Comparison of ENCODE assay signal across 8 cellular contexts in the genomic region with DNA sequence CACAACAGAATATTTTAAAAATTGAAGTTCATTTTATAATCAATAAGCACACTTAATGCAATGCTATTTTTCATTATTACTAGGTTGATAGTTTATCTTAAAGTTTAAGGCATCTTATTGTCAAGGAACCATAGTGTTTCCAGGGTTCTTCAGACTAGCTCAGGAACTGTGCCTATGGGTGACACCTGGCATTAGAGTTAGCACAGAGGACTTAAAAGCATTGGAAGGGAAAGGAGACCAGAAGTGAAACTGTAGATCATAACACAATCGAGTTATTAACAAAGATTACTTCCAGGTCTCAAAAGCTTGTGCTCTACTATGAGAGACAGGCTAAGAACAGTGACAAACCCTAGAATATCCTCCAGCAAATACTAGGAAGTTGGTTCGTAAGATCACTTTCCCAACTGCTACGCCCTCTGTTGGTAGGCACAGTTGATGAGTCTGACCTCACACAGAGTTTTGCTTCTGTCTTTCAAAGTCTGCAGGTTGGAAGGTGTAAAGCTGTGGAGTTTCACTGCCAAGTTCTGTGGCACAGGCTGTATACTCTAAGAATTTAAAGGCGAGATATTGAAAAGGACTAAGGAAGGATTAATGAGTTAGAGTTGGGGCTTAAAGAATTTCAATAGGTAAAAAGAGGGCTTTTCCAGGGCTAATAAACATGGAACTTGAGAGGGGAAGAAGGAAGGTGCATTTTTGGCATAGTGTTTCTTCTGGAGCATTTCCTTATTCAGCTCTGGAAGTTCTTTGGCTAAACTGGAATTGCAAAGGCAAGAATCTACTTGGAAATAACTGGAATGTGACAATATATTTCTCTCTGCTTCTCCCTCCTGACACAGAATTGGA.
A peak's percentile ranks its signal among the peaks of the same experiment; 100 is the strongest.
DNase-seq lines count a peak whose midpoint lies in the region; ATAC-seq and TF ChIP-seq lines count a peak whose summit lies in the region.

No MANE protein-coding gene starts in this region.

- no peaks in the 10 kb centered on the region for H3K9me3 Mint-ChIP-seq in activated CD4-positive, alpha-beta memory T cell treated with anti-CD3 and anti-CD28 coated beads for 36 hours
- H3K9me3 Mint-ChIP-seq in activated CD4-positive, alpha-beta memory T cell treated with anti-CD3 and anti-CD28 coated beads, Interleukin-2, amount 10 ng/mL, durations not matched to agents 7 days and 5 days, result no peaks in the 10 kb centered on the region
- no peaks in the 10 kb centered on the region for H3K9me3 Mint-ChIP-seq in activated T-helper 2 cell treated with anti-CD3 and anti-CD28 coated beads, Interferon-gamma antibody, Interleukin-2, Interleukin-4, amounts not matched to agents 10 μg/mL and 5 μg/mL and 100 μg/mL, durations not matched to agents 14 hours and 24 hours and 36 hours

- H3K4me1 ChIP-seq in Panc1 (ENCODE audit: control insufficient read depth, insufficient read depth, low read length) (peaks cover 14% of the 10 kb centered on the region; the same call in 1 of the 2 replicates), lower lobe of right lung (peaks cover 11% of the 10 kb centered on the region)

- CTCF ChIA-PET in activated CD4-positive, alpha-beta memory T cell treated with anti-CD3 and anti-CD28 coated beads for 36 hours (lab: Charles Lee), result interaction anchor here (1.2 kb wide), 1 partner anchor 16 kb away, joined by 3 read pairs; no protein-coding TSS in a partner anchor
- CTCF ChIA-PET in activated CD4-positive, alpha-beta memory T cell treated with anti-CD3 and anti-CD28 coated beads, Interleukin-2, amount 10 ng/mL, durations not matched to agents 7 days and 5 days (lab: Charles Lee), result no interaction called here
- CTCF ChIA-PET in Panc1 (lab: Charles Lee), result interaction anchor here (1.0 kb wide), 1 partner anchor 56 kb away, joined by 3 read pairs; no protein-coding TSS in a partner anchor

- H3K9me3 ChIP-seq in Panc1 (ENCODE audit: control insufficient read depth, insufficient read depth, low read depth, low read length) (no peaks in the 10 kb centered on the region), lower lobe of right lung (no peaks in the 10 kb centered on the region)

- intact Hi-C loops in activated CD4-positive, alpha-beta memory T cell treated with anti-CD3 and anti-CD28 coated beads for 36 hours (cut with micrococcal nuclease), result loop anchor here (2.0 kb wide), 1 partner anchor 652 kb away; no protein-coding TSS in a partner anchor
- intact Hi-C loops in Panc1 (cut with micrococcal nuclease; ENCODE audit: unreplicated experiment), result loop anchor here (5.0 kb wide), 1 partner anchor 67 kb away; no protein-coding TSS in a partner anchor
- intact Hi-C loops in lower lobe of right lung (cut with DNase I), result no loop called here
- intact Hi-C loops in activated T-helper 2 cell treated with anti-CD3 and anti-CD28 coated beads, Interferon-gamma antibody, Interleukin-2, Interleukin-4, amounts not matched to agents 10 μg/mL and 5 μg/mL and 100 μg/mL, durations not matched to agents 14 hours and 24 hours and 36 hours (cut with micrococcal nuclease), result loop anchor here (5.0 to 10.0 kb wide), 2 partner anchors 648 to 730 kb away; no protein-coding TSS in a partner anchor

- H3K4me3 Mint-ChIP-seq in activated CD4-positive, alpha-beta memory T cell treated with anti-CD3 and anti-CD28 coated beads for 36 hours, result no peak overlapping the region
- H3K4me3 Mint-ChIP-seq in activated CD4-positive, alpha-beta memory T cell treated with anti-CD3 and anti-CD28 coated beads, Interleukin-2, amount 10 ng/mL, durations not matched to agents 7 days and 5 days, result no peak overlapping the region
- H3K4me3 Mint-ChIP-seq in activated T-helper 2 cell treated with anti-CD3 and anti-CD28 coated beads, Interferon-gamma antibody, Interleukin-2, Interleukin-4, amounts not matched to agents 10 μg/mL and 5 μg/mL and 100 μg/mL, durations not matched to agents 14 hours and 24 hours and 36 hours (ENCODE audit: low read depth), result no peak overlapping the region

- H3K36me3 ChIP-seq in Panc1 (ENCODE audit: control insufficient read depth, insufficient read depth, low read length) (no peaks in the 10 kb centered on the region), lower lobe of right lung (no peaks in the 10 kb centered on the region)

- H3K27ac ChIP-seq in Panc1 (ENCODE audit: low read length), result no peak overlapping the region; the same call in 1 of the 2 replicates
- peak overlapping the region; percentile 4 for H3K27ac ChIP-seq in lower lobe of right lung

- H3K4me3 ChIP-seq in Jurkat, Clone E6-1 (ENCODE audit: low read length), result no peak overlapping the region
- no peak overlapping the region for H3K4me3 ChIP-seq in Panc1 (ENCODE audit: low read depth in 2 of 2, low read length in 2 of 2)
- H3K4me3 ChIP-seq in lower lobe of right lung, result no peak overlapping the region

- in situ Hi-C loops in Panc1 (cut with HindIII; ENCODE audit: low pct_unique_long_range_greater_than_20kb, low sequenced_read_pairs), result no loop called here

- H3K27ac Mint-ChIP-seq in activated CD4-positive, alpha-beta memory T cell treated with anti-CD3 and anti-CD28 coated beads for 36 hours, result no peak overlapping the region
- H3K27ac Mint-ChIP-seq in activated CD4-positive, alpha-beta memory T cell treated with anti-CD3 and anti-CD28 coated beads, Interleukin-2, amount 10 ng/mL, durations not matched to agents 7 days and 5 days, result no peak overlapping the region
- H3K27ac Mint-ChIP-seq in activated T-helper 2 cell treated with anti-CD3 and anti-CD28 coated beads, Interferon-gamma antibody, Interleukin-2, Interleukin-4, amounts not matched to agents 10 μg/mL and 5 μg/mL and 100 μg/mL, durations not matched to agents 14 hours and 24 hours and 36 hours, result no peak overlapping the region

- BruUV-seq in Panc1 (replicated peaks; lab: Mats Ljungman, UMichigan), result no TSS peak

- peak; percentile 22 for DNase-seq in activated CD4-positive, alpha-beta memory T cell treated with anti-CD3 and anti-CD28 coated beads for 36 hours
- no peak for DNase-seq in activated CD4-positive, alpha-beta memory T cell treated with anti-CD3 and anti-CD28 coated beads, Interleukin-2, amount 10 ng/mL, durations not matched to agents 7 days and 5 days
- peak; percentile 48 for DNase-seq in Jurkat, Clone E6-1 (ENCODE audit: low read depth, low spot score)
- peak; percentile 85 for DNase-seq in Panc1 (ENCODE audit: low read depth, low spot score)
- peak; percentile 52 for DNase-seq in dedifferentiated amniotic fluid mesenchymal stem cell (ENCODE audit: extremely low spot score)
- peak; percentile 48 for DNase-seq in lower lobe of right lung
- no peak for DNase-seq in activated T-helper 2 cell treated with anti-CD3 and anti-CD28 coated beads, Interferon-gamma antibody, Interleukin-2, Interleukin-4, amounts not matched to agents 10 μg/mL and 5 μg/mL and 100 μg/mL, durations not matched to agents 14 hours and 24 hours and 36 hours (ENCODE audit: low spot score)

- TF ChIP-seq CTCF in Panc1 (IDR thresholded peaks at IDR 0.05) (peak; percentile 88), lower lobe of right lung (IDR thresholded peaks at IDR 0.05) (peak; percentile 80)

- POLR2A ChIA-PET in activated CD4-positive, alpha-beta memory T cell treated with anti-CD3 and anti-CD28 coated beads for 36 hours (lab: Charles Lee), result no interaction called here
- POLR2A ChIA-PET in activated CD4-positive, alpha-beta memory T cell treated with anti-CD3 and anti-CD28 coated beads, Interleukin-2, amount 10 ng/mL, durations not matched to agents 7 days and 5 days (lab: Charles Lee), result no interaction called here
- POLR2A ChIA-PET in Panc1 (lab: Charles Lee), result no interaction called here

- H3K27me3 Mint-ChIP-seq in activated CD4-positive, alpha-beta memory T cell treated with anti-CD3 and anti-CD28 coated beads for 36 hours, result no peaks in the 10 kb centered on the region
- H3K27me3 Mint-ChIP-seq in activated CD4-positive, alpha-beta memory T cell treated with anti-CD3 and anti-CD28 coated beads, Interleukin-2, amount 10 ng/mL, durations not matched to agents 7 days and 5 days, result no peaks in the 10 kb centered on the region
- no peaks in the 10 kb centered on the region for H3K27me3 Mint-ChIP-seq in activated T-helper 2 cell treated with anti-CD3 and anti-CD28 coated beads, Interferon-gamma antibody, Interleukin-2, Interleukin-4, amounts not matched to agents 10 μg/mL and 5 μg/mL and 100 μg/mL, durations not matched to agents 14 hours and 24 hours and 36 hours (ENCODE audit: low read depth)

- H3K4me1 Mint-ChIP-seq in activated CD4-positive, alpha-beta memory T cell treated with anti-CD3 and anti-CD28 coated beads for 36 hours (ENCODE audit: low read depth), result no peaks in the 10 kb centered on the region
- H3K4me1 Mint-ChIP-seq in activated CD4-positive, alpha-beta memory T cell treated with anti-CD3 and anti-CD28 coated beads, Interleukin-2, amount 10 ng/mL, durations not matched to agents 7 days and 5 days, result no peaks in the 10 kb centered on the region
- no peaks in the 10 kb centered on the region for H3K4me1 Mint-ChIP-seq in activated T-helper 2 cell treated with anti-CD3 and anti-CD28 coated beads, Interferon-gamma antibody, Interleukin-2, Interleukin-4, amounts not matched to agents 10 μg/mL and 5 μg/mL and 100 μg/mL, durations not matched to agents 14 hours and 24 hours and 36 hours (ENCODE audit: low read depth)

- peak; percentile 86 for ATAC-seq in GM21786 (IDR thresholded peaks at IDR 0.05; ENCODE audit: unreplicated experiment)
- peak; percentile 90 for ATAC-seq in Panc1
- ATAC-seq in lower lobe of right lung, result peak; percentile 91 to 97

- H3K36me3 Mint-ChIP-seq in activated CD4-positive, alpha-beta memory T cell treated with anti-CD3 and anti-CD28 coated beads for 36 hours, result no peaks in the 10 kb centered on the region
- no peaks in the 10 kb centered on the region for H3K36me3 Mint-ChIP-seq in activated CD4-positive, alpha-beta memory T cell treated with anti-CD3 and anti-CD28 coated beads, Interleukin-2, amount 10 ng/mL, durations not matched to agents 7 days and 5 days (ENCODE audit: low read depth)
- H3K36me3 Mint-ChIP-seq in activated T-helper 2 cell treated with anti-CD3 and anti-CD28 coated beads, Interferon-gamma antibody, Interleukin-2, Interleukin-4, amounts not matched to agents 10 μg/mL and 5 μg/mL and 100 μg/mL, durations not matched to agents 14 hours and 24 hours and 36 hours (ENCODE audit: low read depth), result no peaks in the 10 kb centered on the region

- no peaks in the 10 kb centered on the region for H3K27me3 ChIP-seq in Panc1 (ENCODE audit: control insufficient read depth, insufficient read depth, low read length)
- H3K27me3 ChIP-seq in lower lobe of right lung (ENCODE audit: low read depth), result no peaks in the 10 kb centered on the region

Comparison
In these comparisons a context has a peak if more than half of its experiments do, and no peak if none do; other contexts are left out.
1. DNase-seq: peak in activated CD4-positive, alpha-beta memory T cell treated with anti-CD3 and anti-CD28 coated beads for 36 hours (single experiment), Jurkat, Clone E6-1 (single experiment), Panc1 (single experiment), dedifferentiated amniotic fluid mesenchymal stem cell (single experiment) and lower lobe of right lung (single experiment); none in activated CD4-positive, alpha-beta memory T cell treated with anti-CD3 and anti-CD28 coated beads, Interleukin-2, amount 10 ng/mL, durations not matched to agents 7 days and 5 days (single experiment) and activated T-helper 2 cell treated with anti-CD3 and anti-CD28 coated beads, Interferon-gamma antibody, Interleukin-2, Interleukin-4, amounts not matched to agents 10 μg/mL and 5 μg/mL and 100 μg/mL, durations not matched to agents 14 hours and 24 hours and 36 hours (single experiment).
2. Peak in every context shown above with its lines, with median percentiles within 50 percentile points of each other: ATAC-seq.